In the genomic region with DNA sequence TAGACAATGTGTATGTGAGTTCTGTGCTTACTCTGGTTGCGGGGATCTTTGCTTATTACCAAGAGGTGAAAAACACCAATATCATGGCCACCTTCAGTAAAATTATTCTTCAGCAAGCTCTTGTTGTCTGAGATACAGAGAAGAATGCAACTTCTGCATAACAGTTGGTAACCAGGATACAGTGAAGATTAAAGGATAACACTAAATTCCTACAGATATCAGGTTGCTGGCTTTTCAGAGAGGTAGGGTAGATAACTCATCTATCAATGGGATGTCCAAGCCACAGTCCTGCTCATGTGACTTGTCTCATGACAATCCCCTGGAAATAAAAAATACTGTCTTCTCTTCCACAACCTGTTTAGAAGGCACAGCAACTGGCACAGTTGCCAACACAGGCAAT, we compare ENCODE assay signal across 21 cellular contexts.
DNase-seq lines count a peak whose midpoint lies in the region; FAIRE-seq and TF ChIP-seq lines count a peak whose summit lies in the region.
"Had no signal": no experiment of that assay in that cellular context is flagged by ENCODE, and none has a peak within 500 bp of the region (broad histone marks: within the 10 kb centered on the region; RNA-seq: fewer than 3 reads in every experiment).

No MANE protein-coding gene starts in this region.

- peaks cover 0 to 13% of the 10 kb centered on the region in 2 donors for H3K36me3 ChIP-seq in ascending aorta
- no peaks in the 10 kb centered on the region for H3K36me3 ChIP-seq in sigmoid colon
- H3K36me3 ChIP-seq: spleen had no signal

- H3K27ac ChIP-seq in AG04450 (ENCODE audit: low read depth, low read length) (peak overlapping the region; percentile 93), ascending aorta (peak overlapping the region; percentile 69 to 77), sigmoid colon (peak overlapping the region in 3 of 4 donors; percentile 7 to 55 (median 47))
- H3K27ac ChIP-seq: A549, psoas muscle had no signal

- intact Hi-C loops in ascending aorta (cut with DNase I) (no loop called here), sigmoid colon (cut with DNase I) (no loop called here)

- CTCF ChIA-PET in AG04450 (lab: Charles Lee), result no interaction called here

- peaks cover 4 to 37% of the 10 kb centered on the region in 2 donors for H3K4me1 ChIP-seq in ascending aorta
- peaks cover 0 to 39% (median 29%) of the 10 kb centered on the region in 4 donors for H3K4me1 ChIP-seq in sigmoid colon
- H3K4me1 ChIP-seq: spleen had no signal

- TF ChIP-seq CTCF in AG04450 (IDR thresholded peaks at IDR 0.05; ENCODE audit: low read depth, low read length), result no peak
- no peak for TF ChIP-seq CTCF in ascending aorta (IDR thresholded peaks at IDR 0.05)
- no peak for TF ChIP-seq CTCF in sigmoid colon (IDR thresholded peaks at IDR 0.05)

- H3K4me3 ChIP-seq in AG04450 (ENCODE audit: low read depth, low read length) (no peak overlapping the region), ascending aorta (no peak overlapping the region), sigmoid colon (no peak overlapping the region)
- H3K4me3 ChIP-seq: A549, psoas muscle, spleen had no signal

- no peak for FAIRE-seq in GM12892 (lab: Jason Lieb, UNC)
- FAIRE-seq: A549 had no signal

- POLR2A ChIA-PET in AG04450 (lab: Yijun Ruan, JAX), result no interaction called here

- DNase-seq in AG04450 (ENCODE audit: low read depth, low spot score), result no peak
- DNase-seq in ascending aorta (ENCODE audit: low spot score in 2 of 2), result no peak
- DNase-seq in iris pigment epithelial cell (ENCODE audit: low read depth), result peak; percentile 68
- DNase-seq in sigmoid colon, result no peak
- no peak for DNase-seq in activated gamma-delta T cell treated with Interleukin-2 at 50 U/mL for 16 hours
- DNase-seq in GM12892 (ENCODE audit: insufficient read length), result no peak
- no peak for DNase-seq in DMS153 (lab: John Stamatoyannopoulos, UW)
- no peak for DNase-seq in OCI-M1 (lab: John Stamatoyannopoulos, UW)
- DNase-seq: activated CD4-positive, alpha-beta T cell treated with anti-CD3 and anti-CD28 coated beads, Interleukin-2, amount 10 ng/mL, durations not matched to agents 24 days and 14 days; activated CD8-positive, alpha-beta memory T cell treated with anti-CD3 and anti-CD28 coated beads, Interleukin-2, amount 10 ng/mL, durations not matched to agents 7 days and 5 days; Calu3; left cardiac atrium; midbrain; NCI-H1436 treated with DMSO at 0.1 percent for 48 hours; NCI-H2171; NCI-H526 treated with DMSO at 0.1 percent for 48 hours; psoas muscle; SHP77 treated with DMSO at 0.1 percent for 48 hours; spleen; stimulated activated CD4-positive, alpha-beta T cell treated with anti-CD3 and anti-CD28 coated beads, Interleukin-4, amount 100 ng/mL, for 24 hours had no signal

- no peak for TF ChIP-seq EP300 in sigmoid colon (IDR thresholded peaks at IDR 0.05)

- WGBS in sigmoid colon, 2 donors, result 97 to 98% methylated on average over 1 of the region's 1 CpG

- TF ChIP-seq POLR2A in sigmoid colon (IDR thresholded peaks at IDR 0.05), result no peak
- TF ChIP-seq POLR2A in GM12892 (IDR thresholded peaks at IDR 0.05; ENCODE audit: low read depth, low read length), result no peak

- H3K27me3 ChIP-seq in AG04450 (ENCODE audit: control insufficient read depth, insufficient read depth, low read length) (no peaks in the 10 kb centered on the region), ascending aorta (no peaks in the 10 kb centered on the region), sigmoid colon (no peaks in the 10 kb centered on the region)
- H3K27me3 ChIP-seq: spleen had no signal

- H3K9me3 ChIP-seq in AG04450 (ENCODE audit: control insufficient read depth, insufficient read depth, low read length) (no peaks in the 10 kb centered on the region), ascending aorta (no peaks in the 10 kb centered on the region), sigmoid colon (no peaks in the 10 kb centered on the region)
- H3K9me3 ChIP-seq: A549, psoas muscle, spleen had no signal
